In genomic region chr19:18650468-18651001, GRCh38 we compare ENCODE assay signal across 12 cellular contexts. TPM values are rescaled to one million over a fixed set of nuclear protein-coding genes. Genes with fewer than 3 reads are reported as not detected.
DNase-seq lines count a peak whose midpoint lies in the region; ATAC-seq and TF ChIP-seq lines count a peak whose summit lies in the region.
"Had no signal": no experiment of that assay in that cellular context is flagged by ENCODE, and none has a peak within 500 bp of the region (broad histone marks: within the 10 kb centered on the region; RNA-seq: fewer than 3 reads in every experiment).

No MANE protein-coding gene starts in this region.

- peak overlapping the region; percentile 43 to 77 (median 44) for H3K4me3 Mint-ChIP-seq in nephron
- H3K4me3 Mint-ChIP-seq in activated naive CD4-positive, alpha-beta T cell treated with anti-CD3 and anti-CD28 coated beads, Interleukin-2, amount 10 ng/mL, durations not matched to agents 7 days and 5 days = no peak overlapping the region
- H3K4me3 Mint-ChIP-seq: H9 had no signal

- H3K27me3 ChIP-seq in breast epithelium (no peaks in the 10 kb centered on the region), mammary epithelial cell (ENCODE audit: insufficient read depth, low read length) (no peaks in the 10 kb centered on the region), vagina (no peaks in the 10 kb centered on the region)

- H4K20me1 ChIP-seq in mammary epithelial cell (ENCODE audit: insufficient read depth, low read length) = no peaks in the 10 kb centered on the region

- H3K27ac ChIP-seq in breast epithelium = peak overlapping the region; percentile 67 to 93
- no peak overlapping the region for H3K27ac ChIP-seq in mammary epithelial cell (ENCODE audit: insufficient read depth, low read depth, low read length)
- peak overlapping the region; percentile 86 for H3K27ac ChIP-seq in vagina
- H3K27ac ChIP-seq: 22Rv1 had no signal

- peak overlapping the region; percentile 81 to 90 (median 85) for H3K27ac Mint-ChIP-seq in nephron
- no peak overlapping the region for H3K27ac Mint-ChIP-seq in activated naive CD4-positive, alpha-beta T cell treated with anti-CD3 and anti-CD28 coated beads, Interleukin-2, amount 10 ng/mL, durations not matched to agents 7 days and 5 days

- peaks cover 26% of the 10 kb centered on the region for H3K27me3 Mint-ChIP-seq in nephron (ENCODE audit: low read depth)
- H3K27me3 Mint-ChIP-seq in activated naive CD4-positive, alpha-beta T cell treated with anti-CD3 and anti-CD28 coated beads, Interleukin-2, amount 10 ng/mL, durations not matched to agents 7 days and 5 days = no peaks in the 10 kb centered on the region

- DNase-seq in breast epithelium (ENCODE audit: low spot score in 2 of 2) (no peak), mammary epithelial cell (no peak), foreskin fibroblast (peak; percentile 71 to 85), vagina (ENCODE audit: extremely low spot score in 2 of 2) (no peak)
- DNase-seq in activated naive CD4-positive, alpha-beta T cell treated with anti-CD3 and anti-CD28 coated beads, Interleukin-2, amount 10 ng/mL, durations not matched to agents 7 days and 5 days = no peak
- DNase-seq: amniotic stem cell; H9; NK-92 treated with Interleukin-12 subunit alpha and Interleukin-12 subunit beta, amount 100 ng/mL, for 24 hours had no signal

- H3K9me3 Mint-ChIP-seq in nephron = no peaks in the 10 kb centered on the region
- H3K9me3 Mint-ChIP-seq in activated naive CD4-positive, alpha-beta T cell treated with anti-CD3 and anti-CD28 coated beads, Interleukin-2, amount 10 ng/mL, durations not matched to agents 7 days and 5 days = no peaks in the 10 kb centered on the region
- H3K9me3 Mint-ChIP-seq: H9 had no signal

- TF ChIP-seq CTCF in breast epithelium (IDR thresholded peaks at IDR 0.05) = no peak
- TF ChIP-seq CTCF in mammary epithelial cell (conservative IDR thresholded peaks at IDR 0.05 in 1 of 2, IDR thresholded peaks at IDR 0.05 in 1 of 2; ENCODE audit: extremely low read depth in 1 of 2, insufficient read depth in 1 of 2, low read depth in 1 of 2, low read length in 2 of 2) = no peak
- TF ChIP-seq CTCF in foreskin fibroblast (IDR thresholded peaks at IDR 0.05; ENCODE audit: low read depth, low read length) = no peak
- no peak for TF ChIP-seq CTCF in nephron (IDR thresholded peaks at IDR 0.05; ENCODE audit: unreplicated experiment in 3 of 3)
- no peak for TF ChIP-seq CTCF in vagina (IDR thresholded peaks at IDR 0.05)

- H3K79me2 ChIP-seq in mammary epithelial cell (ENCODE audit: insufficient read depth, low read length) = no peaks in the 10 kb centered on the region

- H3K4me3 ChIP-seq in breast epithelium (peak overlapping the region in 2 of 3 donors; percentile 25 to 57), mammary epithelial cell (replicated peaks in 1 of 3; ENCODE audit: insufficient read depth in 1 of 3, low read depth in 2 of 3, low read length in 3 of 3) (no peak overlapping the region), foreskin fibroblast (ENCODE audit: low read depth in 1 of 2, low read length in 2 of 2) (peak overlapping the region; percentile 11 to 36), vagina (peak overlapping the region; percentile 17 to 37)

- TF ChIP-seq POLR2A in breast epithelium (IDR thresholded peaks at IDR 0.05) = no peak
- TF ChIP-seq POLR2A in vagina (IDR thresholded peaks at IDR 0.05) = no peak

- WGBS in mammary epithelial cell (ENCODE audit: low coverage, missing lambda C conversion rate) = 82% methylated on average over 23 of the region's 33 CpGs

- dilution Hi-C loops in mammary epithelial cell (cut with HindIII; ENCODE audit: low sequenced_read_pairs) = no loop called here

- H3K36me3 ChIP-seq in breast epithelium (no peaks in the 10 kb centered on the region), mammary epithelial cell (ENCODE audit: insufficient read depth, low read length) (no peaks in the 10 kb centered on the region), vagina (no peaks in the 10 kb centered on the region)

- no TSS peak for BruUV-seq in mammary epithelial cell (replicated peaks; lab: Mats Ljungman, UMichigan)

- H3K4me1 ChIP-seq in breast epithelium (no peaks in the 10 kb centered on the region), mammary epithelial cell (ENCODE audit: insufficient read depth, low read length) (peaks cover 32% of the 10 kb centered on the region), vagina (peaks cover 36% of the 10 kb centered on the region)

- H3K9ac ChIP-seq in mammary epithelial cell (ENCODE audit: insufficient read depth, low read length) = no peak overlapping the region

- peaks cover 51% of the 10 kb centered on the region for H3K4me1 Mint-ChIP-seq in nephron
- peaks cover 6% of the 10 kb centered on the region for H3K4me1 Mint-ChIP-seq in activated naive CD4-positive, alpha-beta T cell treated with anti-CD3 and anti-CD28 coated beads, Interleukin-2, amount 10 ng/mL, durations not matched to agents 7 days and 5 days

- intact Hi-C loops in breast epithelium (cut with DNase I; ENCODE audit: low total_unique reads) = no loop called here
- intact Hi-C loops in mammary epithelial cell (cut with micrococcal nuclease) = no loop called here
- intact Hi-C loops in vagina (cut with DNase I) = no loop called here

- CTCF ChIA-PET in mammary epithelial cell (lab: Charles Lee; ENCODE audit: low non-redundant PET) = no interaction called here
- CTCF ChIA-PET in activated naive CD4-positive, alpha-beta T cell treated with anti-CD3 and anti-CD28 coated beads, Interleukin-2, amount 10 ng/mL, durations not matched to agents 7 days and 5 days (lab: Charles Lee) = no interaction called here

- H2AFZ ChIP-seq in mammary epithelial cell (ENCODE audit: low read depth, low read length) = no peak overlapping the region

- H3K36me3 Mint-ChIP-seq in nephron (ENCODE audit: low read depth) = no peaks in the 10 kb centered on the region
- H3K36me3 Mint-ChIP-seq in activated naive CD4-positive, alpha-beta T cell treated with anti-CD3 and anti-CD28 coated beads, Interleukin-2, amount 10 ng/mL, durations not matched to agents 7 days and 5 days = peaks cover 1% of the 10 kb centered on the region

- H3K4me2 ChIP-seq in mammary epithelial cell (ENCODE audit: insufficient read depth, low read depth, low read length) = no peak overlapping the region

- H3K9me3 ChIP-seq in breast epithelium (no peaks in the 10 kb centered on the region), mammary epithelial cell (replicated peaks; ENCODE audit: insufficient read depth, low read length) (no peaks in the 10 kb centered on the region), vagina (no peaks in the 10 kb centered on the region)

- in situ Hi-C loops in mammary epithelial cell (cut with MboI; ENCODE audit: low sequenced_read_pairs in 2 of 2) = no loop called here

- ATAC-seq in GM18520 (IDR thresholded peaks at IDR 0.05; ENCODE audit: unreplicated experiment) = no peak
- no peak for ATAC-seq in HG03139 (IDR thresholded peaks at IDR 0.05; ENCODE audit: unreplicated experiment)

RNA-seq across cellular contexts. Expression of gene KLHL26, which starts 13.7 kb away (rescaled TPM):
- total RNA-seq in breast epithelium (10 to 100 TPM in 2 of 3 donors, 1 to 10 TPM in 1; 7.0 to 18.1 (median 14.7) TPM), mammary epithelial cell (1 to 10 TPM; 2.8 to 6.4 TPM), vagina (8.3 TPM)
- polyA plus RNA-seq in mammary epithelial cell = 2.6 TPM
- polyA minus RNA-seq in mammary epithelial cell = 2.1 TPM

RNA-seq across cellular contexts. Expression of gene CRTC1, which starts 32.9 kb away (rescaled TPM):
- total RNA-seq in breast epithelium = 1 to 10 TPM; 4.8 to 6.1 (median 5.9) TPM
- total RNA-seq in mammary epithelial cell = 1 to 10 TPM; 2.2 to 8.2 TPM
- polyA plus RNA-seq in mammary epithelial cell = 2.2 TPM
- polyA minus RNA-seq in mammary epithelial cell = 5.9 TPM
- total RNA-seq in vagina = 7.4 TPM

RNA-seq across cellular contexts. Expression of gene TMEM59L, which starts 37.9 kb away (rescaled TPM):
- total RNA-seq in breast epithelium (1 to 10 TPM in 2 of 3 donors, not detected in 1; 1.2 to 2.3 TPM), mammary epithelial cell (under 1 TPM in 1 of 2 donors, not detected in 1; 0.89 TPM), vagina (4.2 TPM)
- polyA plus RNA-seq in mammary epithelial cell = 0.05 TPM
- polyA minus RNA-seq in mammary epithelial cell = not detected

RNA-seq across cellular contexts. Expression of gene CRLF1, which starts 43.9 kb away (rescaled TPM):
- total RNA-seq in breast epithelium (10 to 100 TPM in 2 of 3 donors, 1 to 10 TPM in 1; 5.6 to 68.6 (median 21.0) TPM), mammary epithelial cell (1 to 10 TPM; 2.3 to 7.1 TPM), vagina (15.2 TPM)
- polyA plus RNA-seq in mammary epithelial cell = 3.4 TPM
- polyA minus RNA-seq in mammary epithelial cell = 5.9 TPM

Comparison
In these comparisons a context has a peak if more than half of its experiments do, and no peak if none do; other contexts are left out.
1. H3K4me3 ChIP-seq: peak in breast epithelium (2 of 3), foreskin fibroblast (2 of 2) and vagina (2 of 2); none in mammary epithelial cell (0 of 3).
2. DNase-seq: peak in foreskin fibroblast (2 of 2); none in breast epithelium (0 of 2), mammary epithelial cell (single experiment), vagina (0 of 2) and activated naive CD4-positive, alpha-beta T cell treated with anti-CD3 and anti-CD28 coated beads, Interleukin-2, amount 10 ng/mL, durations not matched to agents 7 days and 5 days (single experiment).